In the genomic region with DNA sequence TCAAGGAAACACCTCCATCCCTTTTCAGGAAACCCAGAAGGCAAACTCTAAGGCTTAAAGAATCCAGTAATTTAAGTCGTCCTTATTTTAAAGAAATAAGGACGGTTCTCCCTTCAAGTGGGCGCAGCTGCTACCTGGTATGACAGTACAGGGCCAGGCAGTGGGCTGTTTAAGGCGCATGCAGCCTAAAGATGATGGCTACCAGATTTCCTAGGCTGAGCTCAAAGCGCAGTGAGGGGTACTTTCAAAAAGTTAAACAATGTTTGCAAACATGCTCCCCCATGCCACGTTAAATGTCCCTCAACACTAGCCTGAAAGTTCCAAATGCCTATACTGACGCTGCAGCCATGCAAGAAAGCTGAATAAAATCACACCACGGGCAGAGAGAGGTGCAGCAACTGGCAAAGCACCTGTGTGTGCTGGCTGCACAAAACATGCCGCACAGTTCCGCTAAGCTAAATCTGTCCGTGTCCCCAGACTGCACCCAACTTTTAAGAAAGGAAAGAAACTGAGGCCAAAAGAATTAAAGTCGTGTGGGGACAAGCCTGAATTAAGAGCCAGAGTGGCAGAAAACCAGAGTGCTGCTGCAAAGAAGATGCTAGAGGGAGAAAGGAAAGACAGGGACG, we compare ENCODE assay signal across 8 cellular contexts. TPM values are rescaled to one million over a fixed set of nuclear protein-coding genes. Genes with fewer than 3 reads are reported as not detected.
A peak's percentile ranks its signal among the peaks of the same experiment; 100 is the strongest.
DNase-seq lines count a peak whose midpoint lies in the region; ATAC-seq, FAIRE-seq and TF ChIP-seq lines count a peak whose summit lies in the region.

No MANE protein-coding gene starts in this region.

- intact Hi-C loops in K562 (cut with micrococcal nuclease), result loop anchor here (2.0 to 10.0 kb wide), 4 partner anchors 42 to 654 kb away; a partner anchor contains a TSS

- CTCF ChIA-PET in K562 (lab: Yijun Ruan, JAX; ENCODE audit: low intra/inter-chr PET ratio), result interaction anchor here (0.8 to 1.1 kb wide), 2 partner anchors 54 to 192 kb away, joined by 3 read pairs; no protein-coding TSS in a partner anchor

- DNase-seq in activated CD4-positive, alpha-beta T cell treated with anti-CD3 and anti-CD28 coated beads for 4 hours, result peak; percentile 13 to 18
- no peak for DNase-seq in activated CD4-positive, alpha-beta T cell treated with anti-CD3 and anti-CD28 coated beads, Interleukin-2, amount 50 U/mL, for 1 hour
- DNase-seq in NCI-H69 (lab: John Stamatoyannopoulos, UW) (peak; percentile 47), K562 (ENCODE audit: extremely low read depth in 1 of 4, low spot score in 3 of 4) (peak in 1 of 4 experiments; percentile 16), iris pigment epithelial cell (ENCODE audit: low read depth) (peak; percentile 9), cerebellar nuclear complex (lab: John Stamatoyannopoulos, UW) (no peak)
- peak; percentile 14 to 61 for DNase-seq in stimulated activated effector memory CD8-positive, alpha-beta T cell treated with anti-CD3 and anti-CD28 coated beads, Interleukin-12 subunit alpha, Interleukin-12 subunit beta, amount 100 ng/mL, for 72 hours (ENCODE audit: low spot score in 2 of 2)

- no peak for TF ChIP-seq RAD21 in K562 (CRISPR knock-in tag; conservative IDR thresholded peaks at IDR 0.05 in 1 of 2, IDR thresholded peaks at IDR 0.05 in 1 of 2)

- H3K4me2 ChIP-seq in K562 (ENCODE audit: insufficient read depth, low read length), result peak overlapping the region; percentile 96

- H2AFZ ChIP-seq in K562 (ENCODE audit: low read depth, low read length), result peak overlapping the region; percentile 86

- H3K36me3 ChIP-seq in K562 (ENCODE audit: control insufficient read depth, insufficient read depth, low read length), result peaks cover 7% of the 10 kb centered on the region; the same call in 1 of the 3 replicates

- H3K79me2 ChIP-seq in K562 (ENCODE audit: control insufficient read depth, insufficient read depth, low read length), result peaks cover 42% of the 10 kb centered on the region

- no peak for TF ChIP-seq POLR2A in K562 (conservative IDR thresholded peaks at IDR 0.05)

- peak; percentile 28 for ATAC-seq in HG02623 (IDR thresholded peaks at IDR 0.05; ENCODE audit: unreplicated experiment)
- peak; percentile 50 for ATAC-seq in K562
- ATAC-seq in stimulated activated effector memory CD8-positive, alpha-beta T cell treated with anti-CD3 and anti-CD28 coated beads, Interleukin-12 subunit alpha, Interleukin-12 subunit beta, amount 100 ng/mL, for 72 hours, result peak; percentile 37

- H4K20me1 ChIP-seq in K562 (replicated peaks; ENCODE audit: control insufficient read depth, insufficient read depth, low read length), result no peaks in the 10 kb centered on the region

- H3K9me1 ChIP-seq in K562 (ENCODE audit: control insufficient read depth, insufficient read depth, low read length), result no peaks in the 10 kb centered on the region

- WGBS in K562 (ENCODE audit: insufficient coverage, low coverage, missing lambda C conversion rate), result 2% methylated on average over 11 of the region's 13 CpGs

- POLR2A ChIA-PET in K562 (lab: Yijun Ruan, JAX), result interaction anchor here (0.6 to 2.0 kb wide), 10 partner anchors 10 to 657 kb away, joined by 3 to 6 read pairs (median 3); no protein-coding TSS in a partner anchor

- no peaks in the 10 kb centered on the region for H3K9me3 ChIP-seq in K562 (replicated peaks; ENCODE audit: control insufficient read depth, insufficient read depth, low read depth, low read length)

- H3K36me3 Mint-ChIP-seq in stimulated activated effector memory CD8-positive, alpha-beta T cell treated with anti-CD3 and anti-CD28 coated beads, Interleukin-12 subunit alpha, Interleukin-12 subunit beta, amount 100 ng/mL, for 72 hours, result peaks cover 25% of the 10 kb centered on the region

- H3K27ac ChIP-seq in K562 (ENCODE audit: extremely low read depth, low read depth, low read length), result peak overlapping the region; percentile 52

- no peaks in the 10 kb centered on the region for H3K9me3 Mint-ChIP-seq in stimulated activated effector memory CD8-positive, alpha-beta T cell treated with anti-CD3 and anti-CD28 coated beads, Interleukin-12 subunit alpha, Interleukin-12 subunit beta, amount 100 ng/mL, for 72 hours

- TF ChIP-seq EP300 in K562 (IDR thresholded peaks at IDR 0.05; ENCODE audit: low read length), result no peak

- H3K4me3 Mint-ChIP-seq in stimulated activated effector memory CD8-positive, alpha-beta T cell treated with anti-CD3 and anti-CD28 coated beads, Interleukin-12 subunit alpha, Interleukin-12 subunit beta, amount 100 ng/mL, for 72 hours, result peak overlapping the region; percentile 92

- peak overlapping the region; percentile 62 to 88 for H3K9ac ChIP-seq in K562 (ENCODE audit: insufficient read depth in 1 of 2, low read depth in 2 of 2, low read length in 2 of 2)

- TSS peak; percentile 54 for BruUV-seq in K562 (replicated peaks; lab: Mats Ljungman, UMichigan)

- peaks cover 0 to 12% of the 10 kb centered on the region in 2 experiments; a peak in 3 of 5 replicates for H3K4me1 ChIP-seq in K562 (replicated peaks in 1 of 2; ENCODE audit: control insufficient read depth in 2 of 2, insufficient read depth in 2 of 2, low read length in 2 of 2)

- H3K27ac Mint-ChIP-seq in stimulated activated effector memory CD8-positive, alpha-beta T cell treated with anti-CD3 and anti-CD28 coated beads, Interleukin-12 subunit alpha, Interleukin-12 subunit beta, amount 100 ng/mL, for 72 hours, result peak overlapping the region; percentile 98

- peak; percentile 6 for FAIRE-seq in K562 (lab: Jason Lieb, UNC)

- H3K4me3 ChIP-seq in K562, result peak overlapping the region; percentile 72

- no peak for TF ChIP-seq CTCF in K562 (IDR thresholded peaks at IDR 0.05 in 2 of 3, conservative IDR thresholded peaks at IDR 0.05 in 1 of 3; ENCODE audit: insufficient read depth in 2 of 3, low read depth in 1 of 3, low read length in 3 of 3)

- in situ Hi-C loops in K562 (cut with MboI), result no loop called here

- H3K4me1 Mint-ChIP-seq in stimulated activated effector memory CD8-positive, alpha-beta T cell treated with anti-CD3 and anti-CD28 coated beads, Interleukin-12 subunit alpha, Interleukin-12 subunit beta, amount 100 ng/mL, for 72 hours, result peaks cover 51% of the 10 kb centered on the region

- H3K27me3 ChIP-seq in K562 (ENCODE audit: control insufficient read depth in 2 of 2, insufficient read depth in 2 of 2, low read length in 2 of 2), result no peaks in the 10 kb centered on the region

TF ChIP-seq in K562, 482 proteins besides CTCF, POLR2A, EP300 and RAD21 (continues in another document):
- TF ChIP-seq ZSCAN29 (IDR thresholded peaks at IDR 0.05), result no peak
- peak in 1 of 2 experiments; percentile 13; a peak in 1 of 4 replicates for TF ChIP-seq HDAC1 (IDR thresholded peaks at IDR 0.05)

RNA-seq across cellular contexts. Expression of a gene that starts 0.6 kb away (rescaled TPM):
- 22.5 and 54.1 TPM in 2 replicates for total RNA-seq in K562 (2011; cell fraction: chromatin; rRNA removed; ENCODE audit: low replicate concordance)
- 14.1 and 19.7 TPM in 2 replicates for total RNA-seq in K562 (2011; cell fraction: nucleolus; rRNA removed)
- 31.6 and 50.0 TPM in 2 replicates for total RNA-seq in K562 (2011; cell fraction: nucleoplasm; rRNA removed)
- total RNA-seq in K562 (2014; rRNA removed) (14.9 and 17.0 TPM in 2 replicates), K562 (2014; rRNA removed; fragmentation: Illumina TruSeq; extraction: Trizol) (31.9 and 34.5 TPM in 2 replicates), K562 (2015; rRNA removed; fragmentation: Illumina TruSeq; extraction: Trizol) (20.7 and 24.6 TPM in 2 replicates), K562 (2021) (25.9 and 28.3 TPM in 2 replicates)
- polyA plus RNA-seq in K562 (2011; rRNA removed) (21.5 and 36.3 TPM in 2 replicates), K562 (2014; fragmentation: Illumina TruSeq; extraction: Trizol) (25.4 and 25.6 TPM in 2 replicates), K562 (2014; fragmentation: Nextera tagmentation; extraction: Ambion mirVana) (10 to 100 TPM; 52.8 to 65.4 TPM), K562 (2014; rRNA removed) (24.0 and 26.1 TPM in 2 replicates)
- 2.8 and 5.5 TPM in 2 replicates for polyA plus RNA-seq in K562 (2011; cell fraction: cytosol; rRNA removed)
- polyA plus RNA-seq in K562 (2011; cell fraction: nucleus; rRNA removed), result 17.5 and 21.0 TPM in 2 replicates
- 16.8 and 28.2 TPM in 2 replicates for polyA plus RNA-seq in K562 (2012)
- 28.5 and 33.6 TPM in 2 replicates for polyA minus RNA-seq in K562 (2011; rRNA and poly(A)+ RNA removed)
- 8.1 and 10.1 TPM in 2 replicates for polyA minus RNA-seq in K562 (2011; cell fraction: cytosol; rRNA and poly(A)+ RNA removed)
- 20.9 and 30.0 TPM in 2 replicates for polyA minus RNA-seq in K562 (2011; cell fraction: nucleus; rRNA and poly(A)+ RNA removed)

RNA-seq across cellular contexts. Expression of a gene that starts 24.3 kb away (rescaled TPM):
- total RNA-seq in K562 (2011; cell fraction: chromatin; rRNA removed; ENCODE audit: low replicate concordance), result 3.1 and 5.7 TPM in 2 replicates
- total RNA-seq in K562 (2011; cell fraction: nucleolus; rRNA removed), result 1.5 and 2.2 TPM in 2 replicates
- total RNA-seq in K562 (2011; cell fraction: nucleoplasm; rRNA removed), result 2.9 and 4.4 TPM in 2 replicates
- total RNA-seq in K562 (2014; rRNA removed), result 3.1 and 11.8 TPM in 2 replicates
- 6.6 and 6.7 TPM in 2 replicates for total RNA-seq in K562 (2014; rRNA removed; fragmentation: Illumina TruSeq; extraction: Trizol)
- total RNA-seq in K562 (2015; rRNA removed; fragmentation: Illumina TruSeq; extraction: Trizol), result 3.3 and 4.5 TPM in 2 replicates
- total RNA-seq in K562 (2021), result 5.0 and 5.3 TPM in 2 replicates
- 2.5 and 9.9 TPM in 2 replicates for polyA plus RNA-seq in K562 (2011; rRNA removed)
- polyA plus RNA-seq in K562 (2011; cell fraction: cytosol; rRNA removed), result 1.6 and 4.4 TPM in 2 replicates
- 3.6 and 10.5 TPM in 2 replicates for polyA plus RNA-seq in K562 (2011; cell fraction: nucleus; rRNA removed)
- 3.2 and 6.0 TPM in 2 replicates for polyA plus RNA-seq in K562 (2012)
- 6.5 and 7.7 TPM in 2 replicates for polyA plus RNA-seq in K562 (2014; fragmentation: Illumina TruSeq; extraction: Trizol)
- 1 to 10 TPM; 3.7 to 6.1 TPM for polyA plus RNA-seq in K562 (2014; fragmentation: Nextera tagmentation; extraction: Ambion mirVana)
- polyA plus RNA-seq in K562 (2014; rRNA removed), result 6.3 and 7.7 TPM in 2 replicates
- 1.9 and 8.7 TPM in 2 replicates for polyA minus RNA-seq in K562 (2011; rRNA and poly(A)+ RNA removed)
- 1.6 and 3.5 TPM in 2 replicates for polyA minus RNA-seq in K562 (2011; cell fraction: cytosol; rRNA and poly(A)+ RNA removed)
- polyA minus RNA-seq in K562 (2011; cell fraction: nucleus; rRNA and poly(A)+ RNA removed), result 0.67 and 2.8 TPM in 2 replicates

Comparison
In these comparisons a context has a peak if more than half of its experiments do, and no peak if none do; other contexts are left out.
1. DNase-seq: peak in activated CD4-positive, alpha-beta T cell treated with anti-CD3 and anti-CD28 coated beads for 4 hours (2 of 2), NCI-H69 (single experiment), iris pigment epithelial cell (single experiment) and stimulated activated effector memory CD8-positive, alpha-beta T cell treated with anti-CD3 and anti-CD28 coated beads, Interleukin-12 subunit alpha, Interleukin-12 subunit beta, amount 100 ng/mL, for 72 hours (2 of 2); none in activated CD4-positive, alpha-beta T cell treated with anti-CD3 and anti-CD28 coated beads, Interleukin-2, amount 50 U/mL, for 1 hour (single experiment) and cerebellar nuclear complex (0 of 2).
2. Peak in every context shown above with its lines, with median percentiles within 50 percentile points of each other: ATAC-seq.